15 cellular contexts compared by ENCODE assay signal in genomic region chr2:178845565-178846457, GRCh38. TPM values are rescaled to one million over a fixed set of nuclear protein-coding genes. Genes with fewer than 3 reads are reported as not detected.
DNase-seq lines count a peak whose midpoint lies in the region; ATAC-seq and TF ChIP-seq lines count a peak whose summit lies in the region.
"Had no signal": no experiment of that assay in that cellular context is flagged by ENCODE, and none has a peak within 500 bp of the region (broad histone marks: within the 10 kb centered on the region; RNA-seq: fewer than 3 reads in every experiment).

No MANE protein-coding gene starts in this region.

- CTCF ChIA-PET in PC-3 (lab: Charles Lee) = no interaction called here

- no peaks in the 10 kb centered on the region for H3K27me3 ChIP-seq in PC-3 (ENCODE audit: low read length)
- H3K27me3 ChIP-seq in psoas muscle (ENCODE audit: insufficient read depth in 3 of 3, low read length in 2 of 3) = no peaks in the 10 kb centered on the region

- intact Hi-C loops in PC-3 (cut with micrococcal nuclease) = no loop called here
- intact Hi-C loops in psoas muscle (cut with DNase I) = no loop called here

- no peaks in the 10 kb centered on the region for H3F3A ChIP-seq in PC-3 (ENCODE audit: low read length, unreplicated experiment)

- BruUV-seq in PC-3 (replicated peaks; lab: Mats Ljungman, UMichigan) = no TSS peak

- TF ChIP-seq CTCF in PC-3 (conservative IDR thresholded peaks at IDR 0.05; ENCODE audit: low read depth, low read length) (no peak), psoas muscle (IDR thresholded peaks at IDR 0.05) (no peak)

- H3K79me2 ChIP-seq in PC-3 (ENCODE audit: low read length) = no peaks in the 10 kb centered on the region

- POLR2A ChIA-PET in PC-3 (lab: Charles Lee; ENCODE audit: unreplicated experiment) = no interaction called here

- H3K9ac ChIP-seq in PC-3 (ENCODE audit: low read length) = no peak overlapping the region
- H3K9ac ChIP-seq: KMS-11 had no signal

- H3K4me1 ChIP-seq in PC-3 (ENCODE audit: insufficient read depth, low read length) = peaks cover 7% of the 10 kb centered on the region
- peaks cover 35% of the 10 kb centered on the region for H3K4me1 ChIP-seq in psoas muscle

- WGBS in psoas muscle, 3 donors = 34 to 47% (median 39%) methylated on average over 2 of the region's 2 CpGs

- no peaks in the 10 kb centered on the region for H3K9me2 ChIP-seq in PC-3 (replicated peaks; ENCODE audit: low read length)

- H3K4me3 ChIP-seq in PC-3 (ENCODE audit: low read length) (no peak overlapping the region), psoas muscle (peak overlapping the region; percentile 30)

- H3K27ac ChIP-seq in PC-3 (ENCODE audit: low read length) = no peak overlapping the region
- H3K27ac ChIP-seq in psoas muscle = peak overlapping the region; percentile 81
- H3K27ac ChIP-seq: KMS-11 had no signal

- no peaks in the 10 kb centered on the region for H4K20me1 ChIP-seq in PC-3 (ENCODE audit: low read length)

- no peaks in the 10 kb centered on the region for H3K36me3 ChIP-seq in PC-3 (ENCODE audit: low read depth, low read length)
- peaks cover 0 to 7% of the 10 kb centered on the region in 2 donors for H3K36me3 ChIP-seq in psoas muscle (ENCODE audit: insufficient read depth in 1 of 2, low read depth in 1 of 2)

- H3K4me2 ChIP-seq in PC-3 (ENCODE audit: low read length) = no peak overlapping the region
- H3K4me2 ChIP-seq: KMS-11 had no signal

- DNase-seq in ELR (ENCODE audit: low read depth) (peak; percentile 54), PC-3 (peak; percentile 17), fibroblast of peridontal ligament (ENCODE audit: extremely low read depth) (peak; percentile 95), psoas muscle (no peak), MV-4-11 (lab: John Stamatoyannopoulos, UW) (no peak), NK-92 (lab: John Stamatoyannopoulos, UW; ENCODE audit: unreplicated experiment) (no peak)
- no peak for DNase-seq in activated CD8-positive, alpha-beta memory T cell treated with anti-CD3 and anti-CD28 coated beads, Interleukin-2, amount 50 U/mL, for 4 hours
- DNase-seq: activated CD4-positive, alpha-beta memory T cell treated with anti-CD3 and anti-CD28 coated beads for 36 hours; amygdala; effector CD4-positive, alpha-beta T cell; glutamatergic neuron; NCI-H187; NCI-H774 had no signal

- ATAC-seq in PC-3 (no peak), psoas muscle (peak in 3 of 4 donors; percentile 41 to 77 (median 75)), HG03159 (IDR thresholded peaks at IDR 0.05; ENCODE audit: unreplicated experiment) (no peak)

- H2AFZ ChIP-seq in PC-3 (ENCODE audit: low read length) = no peak overlapping the region

- H3K9me3 ChIP-seq in PC-3 (ENCODE audit: low read length) = no peaks in the 10 kb centered on the region
- no peaks in the 10 kb centered on the region for H3K9me3 ChIP-seq in psoas muscle

RNA-seq across cellular contexts. Expression of gene TTN, which starts 38.6 kb away (rescaled TPM):
- total RNA-seq in PC-3 (2014; rRNA removed) = 0.52 and 1.1 TPM in 2 replicates
- 1,000 to 10,000 TPM; 4,462 to 7,650 (median 6,674) TPM for total RNA-seq in psoas muscle
- polyA plus RNA-seq in psoas muscle = 100 to 1,000 TPM; 137 to 248 (median 173) TPM

Comparison
In these comparisons a context has a peak if more than half of its experiments do, and no peak if none do; other contexts are left out.
1. DNase-seq: peak in ELR (single experiment), PC-3 (single experiment) and fibroblast of peridontal ligament (single experiment); none in psoas muscle (0 of 2), MV-4-11 (single experiment), activated CD8-positive, alpha-beta memory T cell treated with anti-CD3 and anti-CD28 coated beads, Interleukin-2, amount 50 U/mL, for 4 hours (single experiment) and NK-92 (single experiment).
2. ATAC-seq: peak in psoas muscle (3 of 4); none in PC-3 (single experiment) and HG03159 (single experiment).
3. RNA of gene TTN, which starts 38.6 kb away (total RNA-seq): 4,462 to 7,650 TPM in psoas muscle; 0.52 to 1.1 TPM in PC-3; every median in the first group is over 1,000 times any median in the second.